Comparison of ENCODE assay signal across 8 cellular contexts in the genomic region with DNA sequence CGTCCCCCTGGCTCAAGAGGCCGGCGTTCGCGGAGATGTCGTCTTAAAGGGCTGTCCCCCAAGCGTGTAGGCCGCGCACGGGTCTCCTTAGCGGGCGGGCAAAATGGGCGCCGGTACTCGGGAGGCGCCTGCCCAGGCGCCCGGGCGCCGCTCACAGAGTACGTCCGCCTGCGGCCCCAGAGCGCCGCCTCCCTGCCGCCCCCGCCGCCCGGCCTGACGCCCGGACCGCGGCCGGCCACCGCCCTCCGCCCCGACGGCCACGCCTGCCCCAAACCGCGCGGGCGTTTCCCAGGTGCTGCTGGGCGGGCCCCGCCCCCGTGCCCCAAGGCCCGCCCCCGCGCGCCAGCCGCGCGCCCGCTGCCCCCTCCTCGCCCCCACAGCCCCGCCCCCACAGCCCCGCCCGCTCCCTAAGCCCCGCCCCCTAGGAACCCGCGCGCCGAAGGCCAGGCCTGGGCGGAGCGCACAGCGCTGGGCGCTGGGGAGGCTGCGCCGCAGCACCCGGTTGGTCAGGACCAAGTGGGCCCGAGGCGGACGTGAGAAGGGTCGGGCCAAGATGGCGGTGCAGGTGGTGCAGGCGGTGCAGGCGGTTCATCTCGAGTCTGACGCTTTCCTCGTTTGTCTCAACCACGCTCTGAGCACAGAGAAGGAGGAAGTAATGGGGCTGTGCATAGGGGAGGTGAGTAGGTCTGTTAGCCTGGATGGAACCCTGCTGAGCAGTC. TPM values are rescaled to one million over a fixed set of nuclear protein-coding genes. Genes with fewer than 3 reads are reported as not detected.
DNase-seq lines count a peak whose midpoint lies in the region; ATAC-seq and TF ChIP-seq lines count a peak whose summit lies in the region.

Gene BRCC3 (plus strand): TSS at position 534 of the 719 bp plus-strand sequence. CDS start 20 bp downstream, at position 554.
A gene with protein sequence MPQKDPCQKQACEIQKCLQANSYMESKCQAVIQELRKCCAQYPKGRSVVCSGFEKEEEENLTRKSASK (minus strand): TSS at position 162 of the 719 bp plus-strand sequence. CDS start 7,113 bp downstream, outside the sequence.
A gene with protein sequence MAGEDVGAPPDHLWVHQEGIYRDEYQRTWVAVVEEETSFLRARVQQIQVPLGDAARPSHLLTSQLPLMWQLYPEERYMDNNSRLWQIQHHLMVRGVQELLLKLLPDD (minus strand): TSS at position 162 of the 719 bp plus-strand sequence. CDS start 5,126 bp downstream, outside the sequence.

- H3K27ac Mint-ChIP-seq in Calu3 (ENCODE audit: unreplicated experiment), result peak within 1 kb of the TSS; percentile 90

- no peaks in the 10 kb centered on the region for H4K20me1 ChIP-seq in OCI-LY3 (ENCODE audit: insufficient read depth, low read length)

- H3K9me3 ChIP-seq in HUES6 (ENCODE audit: control insufficient read depth, insufficient read depth, low read depth, low read length) (peaks cover 3% of the 10 kb centered on the region; the same call in 1 of the 2 replicates), OCI-LY3 (ENCODE audit: insufficient read depth, low read length) (no peaks in the 10 kb centered on the region), mucosa of descending colon (no peaks in the 10 kb centered on the region)

- H3K9ac ChIP-seq in HUES6 (ENCODE audit: low read length) (peak within 1 kb of the TSS; percentile 91), OCI-LY3 (ENCODE audit: low read length) (peak within 1 kb of the TSS; percentile 97)

- H3K4me2 ChIP-seq in OCI-LY3 (ENCODE audit: low read length), result peak within 1 kb of the TSS; percentile 74

- H3K27me3 ChIP-seq in HUES6 (ENCODE audit: control insufficient read depth, insufficient read depth, low read length) (no peaks in the 10 kb centered on the region), OCI-LY3 (ENCODE audit: low read depth, low read length) (no peaks in the 10 kb centered on the region)

- ATAC-seq in GM21423 (IDR thresholded peaks at IDR 0.05; ENCODE audit: unreplicated experiment), result peak; percentile 87
- peak; percentile 93 for ATAC-seq in mucosa of descending colon

- intact Hi-C loops in Calu3 (cut with micrococcal nuclease; ENCODE audit: unreplicated experiment), result no loop called here
- intact Hi-C loops in mucosa of descending colon (cut with DNase I, micrococcal nuclease), result no loop called here

- H3K4me3 ChIP-seq in HUES6 (ENCODE audit: low read depth, low read length), result peak within 1 kb of the TSS; percentile 89
- peak within 1 kb of the TSS; percentile 100 for H3K4me3 ChIP-seq in OCI-LY3 (ENCODE audit: low read length)
- H3K4me3 ChIP-seq in mucosa of descending colon, result peak within 1 kb of the TSS; percentile 32

- BruUV-seq in Calu3 (replicated peaks; lab: Mats Ljungman, UMichigan), result no TSS peak

- H3K27ac ChIP-seq in HUES6 (ENCODE audit: low read depth, low read length), result peak within 1 kb of the TSS; percentile 62; the same call in 1 of the 2 replicates
- peak within 1 kb of the TSS; percentile 74 for H3K27ac ChIP-seq in OCI-LY3 (ENCODE audit: low read length)
- H3K27ac ChIP-seq in epithelial cell of prostate, result peak within 1 kb of the TSS; percentile 61

- peaks cover 40% of the 10 kb centered on the region for H3K36me3 Mint-ChIP-seq in Calu3 (ENCODE audit: insufficient read depth, unreplicated experiment)

- CTCF ChIA-PET in Calu3 (lab: Charles Lee), result no interaction called here

- H3K4me3 Mint-ChIP-seq in Calu3 (ENCODE audit: low read depth, unreplicated experiment), result peak within 1 kb of the TSS; percentile 92

- H3K4me1 ChIP-seq in HUES6 (ENCODE audit: control insufficient read depth, insufficient read depth, low read length), result no peaks in the 10 kb centered on the region; the same call in 1 of the 2 replicates
- peaks cover 11% of the 10 kb centered on the region for H3K4me1 ChIP-seq in OCI-LY3 (ENCODE audit: low read length)
- peaks cover 5% of the 10 kb centered on the region for H3K4me1 ChIP-seq in mucosa of descending colon (ENCODE audit: low read depth)

- peak within 1 kb of the TSS; percentile 55 for H2AFZ ChIP-seq in OCI-LY3 (ENCODE audit: low read depth, low read length)

- H3K9me3 Mint-ChIP-seq in Calu3 (ENCODE audit: low read depth, unreplicated experiment), result no peaks in the 10 kb centered on the region

- H3K36me3 ChIP-seq in HUES6 (ENCODE audit: control insufficient read depth, insufficient read depth, low read length) (peaks cover 19% of the 10 kb centered on the region), OCI-LY3 (replicated peaks; ENCODE audit: low read depth, low read length) (peaks cover 20% of the 10 kb centered on the region), mucosa of descending colon (ENCODE audit: low read depth) (no peaks in the 10 kb centered on the region)

- TF ChIP-seq CTCF in Calu3 (IDR thresholded peaks at IDR 0.05; ENCODE audit: unreplicated experiment), result no peak
- no peak for TF ChIP-seq CTCF in OCI-LY3 (IDR thresholded peaks at IDR 0.05; ENCODE audit: low read depth, low read length)
- no peak for TF ChIP-seq CTCF in mucosa of descending colon (IDR thresholded peaks at IDR 0.05)

- no peaks in the 10 kb centered on the region for H3K27me3 Mint-ChIP-seq in Calu3 (ENCODE audit: unreplicated experiment)

- H3K79me2 ChIP-seq in OCI-LY3 (ENCODE audit: low read length), result peaks cover 65% of the 10 kb centered on the region

- DNase-seq in Calu3 (peak; percentile 87), activated T-cell treated with anti-CD3 and anti-CD28 coated beads for 1 hour (ENCODE audit: low read depth) (peak; percentile 61), epithelial cell of prostate (ENCODE audit: low read depth, low spot score) (no peak), mucosa of descending colon (peak; percentile 76 to 91 (median 89))
- peak; percentile 52 to 53 for DNase-seq in stimulated activated CD8-positive, alpha-beta memory T cell treated with anti-CD3 and anti-CD28 coated beads, Interleukin-4, amount 100 ng/mL, for 1 hour (ENCODE audit: low read depth in 2 of 2, low spot score in 1 of 2)

- peaks cover 41% of the 10 kb centered on the region for H3K4me1 Mint-ChIP-seq in Calu3 (ENCODE audit: low read depth, unreplicated experiment)

RNA-seq across cellular contexts. Expression of gene BRCC3, which starts in this region (rescaled TPM):
- total RNA-seq in Calu3 (2022), result 35.9 and 36.2 TPM in 2 replicates
- 10 to 100 TPM; 28.5 to 35.7 (median 32.0) TPM for total RNA-seq in mucosa of descending colon

RNA-seq across cellular contexts. Expression of the second gene that starts in this region (rescaled TPM):
- total RNA-seq in Calu3 (2022) (0.59 and 2.1 TPM in 2 replicates), mucosa of descending colon (1 to 10 TPM; 1.9 to 5.2 (median 4.8) TPM)

RNA-seq across cellular contexts. Expression of the third gene that starts in this region (rescaled TPM):
- total RNA-seq in Calu3 (2022) (12.5 and 17.1 TPM in 2 replicates), mucosa of descending colon (10 to 100 TPM; 11.7 to 22.3 (median 20.1) TPM)

Comparison
In these comparisons a context has a peak if more than half of its experiments do, and no peak if none do; other contexts are left out.
1. H3K4me3 ChIP-seq: peak in every context shown above with its lines; median percentile 100 in OCI-LY3; 89 in HUES6; 32 in mucosa of descending colon.